In genomic region chr6:23784313-23784919, GRCh38 we compare ENCODE assay signal across 16 cellular contexts.
"Had no signal": no experiment of that assay in that cellular context is flagged by ENCODE, and none has a peak within 500 bp of the region (broad histone marks: within the 10 kb centered on the region; RNA-seq: fewer than 3 reads in every experiment).

No MANE protein-coding gene starts in this region.

- H3K36me3 ChIP-seq: pancreas, sigmoid colon had no signal

- H3K9me3 ChIP-seq: pancreas, sigmoid colon had no signal

- DNase-seq: activated CD4-positive, alpha-beta T cell treated with anti-CD3 and anti-CD28 coated beads for 4 hours; activated CD8-positive, alpha-beta memory T cell treated with anti-CD3 and anti-CD28 coated beads, Interleukin-2, amount 50 U/mL, for 4 hours; activated CD8-positive, alpha-beta T cell treated with anti-CD3 and anti-CD28 coated beads, Interleukin-2, amount 10 ng/mL, durations not matched to agents 7 days and 5 days; activated effector memory CD4-positive, alpha-beta T cell treated with anti-CD3 and anti-CD28 coated beads, Interleukin-2, amount 50 U/mL, for 16 hours; activated T-cell treated with anti-CD3 and anti-CD28 coated beads, Interleukin-2, amount 50 U/mL, for 48 hours; amniotic stem cell; cerebellar nuclear complex; effector memory CD4-positive, alpha-beta T cell; hypothalamus; kidney; pancreas; sigmoid colon; stimulated activated CD4-positive, alpha-beta T cell treated with anti-CD3 and anti-CD28 coated beads, Interleukin-1b, Interleukin-23, amount 100 ng/mL, for 48 hours; stimulated activated naive CD8-positive, alpha-beta T cell treated with anti-CD3 and anti-CD28 coated beads, Interleukin-15, amount 100 ng/mL, for 72 hours had no signal

- ATAC-seq: activated CD8-positive, alpha-beta T cell treated with anti-CD3 and anti-CD28 coated beads, Interleukin-2, amount 10 ng/mL, durations not matched to agents 7 days and 5 days; activated naive CD4-positive, alpha-beta T cell treated with anti-CD3 and anti-CD28 coated beads, Interleukin-2, amount 50 U/mL, for 72 hours; pancreas; stimulated activated naive CD8-positive, alpha-beta T cell treated with anti-CD3 and anti-CD28 coated beads, Interleukin-15, amount 100 ng/mL, for 72 hours; WTC11 had no signal

- H3K27ac ChIP-seq: pancreas had no signal

- H3K27me3 ChIP-seq: pancreas, sigmoid colon had no signal

- H3K4me3 ChIP-seq: pancreas, sigmoid colon had no signal

- H3K4me1 ChIP-seq: pancreas had no signal
